Comparison of ENCODE assay signal across 8 cellular contexts in genomic region chr21:6125549-6126240, GRCh38.
A peak's percentile ranks its signal among the peaks of the same experiment; 100 is the strongest.
DNase-seq lines count a peak whose midpoint lies in the region; ATAC-seq and TF ChIP-seq lines count a peak whose summit lies in the region.
"Not testable (repeated sequence)": the region's sequence is repeated elsewhere in the genome, so short reads cannot be mapped to it uniquely, and the experiment has no call there.

No MANE protein-coding gene starts in this region.

- not testable (repeated sequence) for H2AFZ ChIP-seq in MM.1S (ENCODE audit: low read length)

- H3K4me2 ChIP-seq in MM.1S (ENCODE audit: low read depth, low read length): not testable (repeated sequence)

- not testable (repeated sequence) for H3K36me3 Mint-ChIP-seq in osteocyte (ENCODE audit: unreplicated experiment); stimulated activated effector memory CD8-positive, alpha-beta T cell treated with anti-CD3 and anti-CD28 coated beads, Interleukin-12 subunit alpha, Interleukin-12 subunit beta, amount 100 ng/mL, for 72 hours

- H3K36me3 ChIP-seq in MM.1S (replicated peaks; ENCODE audit: insufficient read depth, low read length); brain microvascular endothelial cell (replicated peaks); left lung: not testable (repeated sequence)

- not testable (repeated sequence) for H3K4me3 ChIP-seq in MM.1S (ENCODE audit: low read length); brain microvascular endothelial cell (ENCODE audit: low read depth, low read length); left lung

- not testable (repeated sequence) for H3K9me3 Mint-ChIP-seq in osteocyte (ENCODE audit: unreplicated experiment); stimulated activated effector memory CD8-positive, alpha-beta T cell treated with anti-CD3 and anti-CD28 coated beads, Interleukin-12 subunit alpha, Interleukin-12 subunit beta, amount 100 ng/mL, for 72 hours

- H3K27ac ChIP-seq in MM.1S (ENCODE audit: low read length): peak overlapping the region; percentile 31; the same call in 1 of the 2 replicates
- H3K27ac ChIP-seq in brain microvascular endothelial cell, foreskin keratinocyte, left lung: not testable (repeated sequence)

- not testable (repeated sequence) for H3K4me1 Mint-ChIP-seq in osteocyte (ENCODE audit: unreplicated experiment); stimulated activated effector memory CD8-positive, alpha-beta T cell treated with anti-CD3 and anti-CD28 coated beads, Interleukin-12 subunit alpha, Interleukin-12 subunit beta, amount 100 ng/mL, for 72 hours

- ATAC-seq in foreskin keratinocyte: peak; percentile 63
- peak; percentile 37 for ATAC-seq in left lung
- ATAC-seq in stimulated activated effector memory CD8-positive, alpha-beta T cell treated with anti-CD3 and anti-CD28 coated beads, Interleukin-12 subunit alpha, Interleukin-12 subunit beta, amount 100 ng/mL, for 72 hours: peak; percentile 51

- not testable (repeated sequence) for H3K4me3 Mint-ChIP-seq in osteocyte (ENCODE audit: unreplicated experiment); stimulated activated effector memory CD8-positive, alpha-beta T cell treated with anti-CD3 and anti-CD28 coated beads, Interleukin-12 subunit alpha, Interleukin-12 subunit beta, amount 100 ng/mL, for 72 hours

- not testable (repeated sequence) for H3K9me3 ChIP-seq in MM.1S (replicated peaks; ENCODE audit: insufficient read depth, low read length); left lung

- not testable (repeated sequence) for TF ChIP-seq CTCF in MM.1S (IDR thresholded peaks at IDR 0.05; ENCODE audit: low read length); brain microvascular endothelial cell (IDR thresholded peaks at IDR 0.05; ENCODE audit: low read depth, low read length, missing control alignments); foreskin keratinocyte (conservative IDR thresholded peaks at IDR 0.05); left lung (IDR thresholded peaks at IDR 0.05); osteocyte (IDR thresholded peaks at IDR 0.05)

- H3K27me3 ChIP-seq in MM.1S (replicated peaks; ENCODE audit: insufficient read depth, low read length); brain microvascular endothelial cell (replicated peaks); foreskin keratinocyte; left lung: not testable (repeated sequence)

- in situ Hi-C loops in brain microvascular endothelial cell (cut with HindIII; ENCODE audit: low pct_ligation_motif_present, low sequenced_read_pairs): not testable (repeated sequence)

- H3K79me2 ChIP-seq in MM.1S (ENCODE audit: low read length): not testable (repeated sequence)

- H3K27me3 Mint-ChIP-seq in osteocyte (ENCODE audit: unreplicated experiment): not testable (repeated sequence)

- H3F3A ChIP-seq in MM.1S (ENCODE audit: insufficient read depth, low read length): not testable (repeated sequence)

- H4K20me1 ChIP-seq in MM.1S (ENCODE audit: insufficient read depth, low read length): not testable (repeated sequence)

- DNase-seq in Daoy (ENCODE audit: low read depth) (peak; percentile 67), SW480 (ENCODE audit: low spot score) (peak; percentile 9), brain microvascular endothelial cell (peak; percentile 9), foreskin keratinocyte (peak in 1 of 2 donors; percentile 19), left lung (peak; percentile 12 to 17), osteocyte (ENCODE audit: extremely low spot score, unreplicated experiment) (peak; percentile 85)
- DNase-seq in MM.1S; stimulated activated effector memory CD8-positive, alpha-beta T cell treated with anti-CD3 and anti-CD28 coated beads, Interleukin-12 subunit alpha, Interleukin-12 subunit beta, amount 100 ng/mL, for 72 hours (ENCODE audit: low spot score in 2 of 2): not testable (repeated sequence)

- H3K27ac Mint-ChIP-seq in osteocyte (ENCODE audit: unreplicated experiment); stimulated activated effector memory CD8-positive, alpha-beta T cell treated with anti-CD3 and anti-CD28 coated beads, Interleukin-12 subunit alpha, Interleukin-12 subunit beta, amount 100 ng/mL, for 72 hours: not testable (repeated sequence)

- intact Hi-C loops in left lung (cut with DNase I): not testable (repeated sequence)

- not testable (repeated sequence) for H3K9me2 ChIP-seq in MM.1S (replicated peaks; ENCODE audit: insufficient read depth, low read length)

- H3K9ac ChIP-seq in MM.1S (ENCODE audit: low read length): not testable (repeated sequence)

- not testable (repeated sequence) for H3K4me1 ChIP-seq in MM.1S (ENCODE audit: low read length); foreskin keratinocyte; left lung
